ENCODE assay signal across 22 cellular contexts in genomic region chr12:112815589-112816321, GRCh38. TPM values are rescaled to one million over a fixed set of nuclear protein-coding genes. Genes with fewer than 3 reads are reported as not detected.
DNase-seq lines count a peak whose midpoint lies in the region; ATAC-seq and TF ChIP-seq lines count a peak whose summit lies in the region.
"Had no signal": no experiment of that assay in that cellular context is flagged by ENCODE, and none has a peak within 500 bp of the region (broad histone marks: within the 10 kb centered on the region; RNA-seq: fewer than 3 reads in every experiment).

No MANE protein-coding gene starts in this region.

- H3K27ac ChIP-seq in endodermal cell (ENCODE audit: low read depth, low read length) = no peak overlapping the region
- H3K27ac ChIP-seq: C4-2B had no signal

- no peak overlapping the region for H3K27ac Mint-ChIP-seq in endodermal cell
- H3K27ac Mint-ChIP-seq: CD4-positive, alpha-beta T cell; GM23338; HFFc6; IgD-negative memory B cell had no signal

- peaks cover 25% of the 10 kb centered on the region for H3K4me1 Mint-ChIP-seq in endodermal cell
- H3K4me1 Mint-ChIP-seq: GM23338 had no signal

- peak; percentile 83 for DNase-seq in BE2C
- DNase-seq in G401 (ENCODE audit: low spot score) = peak; percentile 69
- peak; percentile 37 for DNase-seq in endodermal cell
- no peak for DNase-seq in superior temporal gyrus (ENCODE audit: extremely low spot score)
- DNase-seq in Kasumi-1 (lab: John Stamatoyannopoulos, UW) = no peak
- no peak for DNase-seq in activated effector memory CD4-positive, alpha-beta T cell treated with Interleukin-2 at 50 U/mL for 16 hours
- DNase-seq: ACHN; Caco-2; CD4-positive, alpha-beta T cell; DMS79; GF-D8; H7; HFFc6 had no signal

- 81 to 83% methylated on average over 8 to 9 of the region's 9 CpGs for WGBS in endodermal cell (ENCODE audit: insufficient coverage in 1 of 2, insufficient read length in 1 of 2), 2 experiments

- TF ChIP-seq CTCF in BE2C (IDR thresholded peaks at IDR 0.05; ENCODE audit: low read depth, low read length) = 0 out of 2 replicates have a peak, but pooled peaks have one; percentile 11
- no peak for TF ChIP-seq CTCF in endodermal cell (conservative IDR thresholded peaks at IDR 0.05)

- H3K36me3 ChIP-seq in BE2C (no peaks in the 10 kb centered on the region), endodermal cell (ENCODE audit: control insufficient read depth, insufficient read depth, low read length) (no peaks in the 10 kb centered on the region)

- H3K4me1 ChIP-seq in BE2C (peaks cover 56% of the 10 kb centered on the region), endodermal cell (ENCODE audit: control insufficient read depth, insufficient read depth, low read length) (peaks cover 4% of the 10 kb centered on the region)
- H3K4me1 ChIP-seq: Caco-2 had no signal

- no peaks in the 10 kb centered on the region for H3K9me3 Mint-ChIP-seq in endodermal cell
- H3K9me3 Mint-ChIP-seq: CD4-positive, alpha-beta T cell; GM23338; IgD-negative memory B cell had no signal

- H3K4me3 ChIP-seq in BE2C (ENCODE audit: low read depth, low read length) (peak overlapping the region; percentile 33), endodermal cell (ENCODE audit: low read length) (no peak overlapping the region)
- H3K4me3 ChIP-seq: GM23338 had no signal

- in situ Hi-C loops in G401 (cut with HindIII; ENCODE audit: low sequenced_read_pairs) = no loop called here

- H3K9ac ChIP-seq in endodermal cell (ENCODE audit: extremely low read depth, low read length, poor library complexity, severe bottlenecking) = no peak overlapping the region

- H3K9me3 ChIP-seq in BE2C = no peaks in the 10 kb centered on the region
- H3K9me3 ChIP-seq in endodermal cell (ENCODE audit: control insufficient read depth, low read length) = no peaks in the 10 kb centered on the region
- H3K9me3 ChIP-seq: Caco-2 had no signal

- H3K27me3 ChIP-seq in BE2C (no peaks in the 10 kb centered on the region), endodermal cell (ENCODE audit: control insufficient read depth, insufficient read depth, low read length, poor library complexity, severe bottlenecking) (peaks cover 82% of the 10 kb centered on the region)

- ATAC-seq in SK-N-SH treated with all-trans-retinoic acid at 6 μM for 48 hours (peak; percentile 46; the same call in 1 of the 3 replicates), HG03095 (IDR thresholded peaks at IDR 0.05; ENCODE audit: unreplicated experiment) (no peak)
- ATAC-seq: GM23338, HCT116, HepG2 had no signal

- H3K4me3 Mint-ChIP-seq in endodermal cell = no peak overlapping the region
- H3K4me3 Mint-ChIP-seq: CD4-positive, alpha-beta T cell; GM23338; HFFc6; IgD-negative memory B cell had no signal

- peaks cover 77% of the 10 kb centered on the region for H3K27me3 Mint-ChIP-seq in endodermal cell (ENCODE audit: insufficient read depth)

- H3K36me3 Mint-ChIP-seq in endodermal cell (ENCODE audit: low read depth) = no peaks in the 10 kb centered on the region
- H3K36me3 Mint-ChIP-seq: IgD-negative memory B cell had no signal

TF ChIP-seq in SK-N-SH treated with all-trans-retinoic acid at 6 μM for 48 hours, 23 proteins besides CTCF, POLR2A, EP300 and RAD21:
- TF ChIP-seq TCF4 (CRISPR knock-in tag; IDR thresholded peaks at IDR 0.05; ENCODE audit: borderline replicate concordance) (peak; percentile 69; the same call in 1 of the 2 replicates), ZNF70 (CRISPR knock-in tag; IDR thresholded peaks at IDR 0.05) (no peak), TSHZ2 (CRISPR knock-in tag; IDR thresholded peaks at IDR 0.05) (peak; percentile 70)
TF ChIP-seq in SK-N-SH treated with all-trans-retinoic acid at 6 μM for 48 hours: peak in this region for 2.

RNA-seq across cellular contexts. Expression of gene RPH3A, which starts 24.2 kb away (rescaled TPM):
- 61.2 TPM for polyA plus RNA-seq in BE2C (2012; ENCODE audit: insufficient read depth, insufficient read length, low read depth)
- total RNA-seq in G401 (2014; rRNA removed; shearing (Covaris generic)) = not detected in 2 replicates
- total RNA-seq in endodermal cell = not detected
- polyA plus RNA-seq in endodermal cell (2013, experiment 1 of 2) = 0.21 TPM
- 0.83 TPM for polyA plus RNA-seq in endodermal cell (2013, experiment 2 of 2)
- total RNA-seq: Caco-2; CD4-positive, alpha-beta T cell; Daoy; H7; HepG2; HFFc6 had no signal
- polyA plus RNA-seq: BJ, HepG2, IgD-negative memory B cell had no signal

Comparison
In these comparisons a context has a peak if more than half of its experiments do, and no peak if none do; other contexts are left out.
1. DNase-seq: peak in BE2C (single experiment), G401 (single experiment) and endodermal cell (single experiment); none in superior temporal gyrus (single experiment), Kasumi-1 (0 of 2) and activated effector memory CD4-positive, alpha-beta T cell treated with Interleukin-2 at 50 U/mL for 16 hours (single experiment).